14 cellular contexts compared by ENCODE assay signal in the genomic region with DNA sequence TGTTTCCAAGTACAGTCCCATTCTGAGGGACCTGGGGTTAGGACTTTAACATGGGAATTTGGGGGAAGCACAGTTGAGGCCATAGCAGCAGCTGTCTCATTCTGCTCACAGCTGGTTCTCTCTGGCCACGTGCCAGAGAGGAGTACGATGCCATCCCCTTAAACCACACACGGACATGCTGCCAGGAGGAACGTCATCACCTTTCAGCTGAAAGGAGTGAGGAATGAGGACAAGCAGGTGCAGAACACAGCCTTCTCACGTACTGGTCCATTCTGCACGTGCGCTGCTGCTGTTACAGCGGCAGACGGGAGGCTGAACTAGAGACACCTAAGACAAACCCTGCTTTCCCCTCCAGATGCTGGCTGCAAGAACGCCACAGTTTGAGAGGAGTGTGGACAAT. TPM values are rescaled to one million over a fixed set of nuclear protein-coding genes. Genes with fewer than 3 reads are reported as not detected.
DNase-seq lines count a peak whose midpoint lies in the region; ATAC-seq and TF ChIP-seq lines count a peak whose summit lies in the region.
"Had no signal": no experiment of that assay in that cellular context is flagged by ENCODE, and none has a peak within 500 bp of the region (broad histone marks: within the 10 kb centered on the region; RNA-seq: fewer than 3 reads in every experiment).

No MANE protein-coding gene starts in this region.

- H3K27ac ChIP-seq in PC-3 (ENCODE audit: low read length), result peak overlapping the region; percentile 58

- H3K36me3 ChIP-seq in PC-3 (ENCODE audit: low read depth, low read length), result peaks cover 25% of the 10 kb centered on the region

- POLR2A ChIA-PET in PC-3 (lab: Charles Lee; ENCODE audit: unreplicated experiment), result no interaction called here

- TF ChIP-seq CTCF in PC-3 (conservative IDR thresholded peaks at IDR 0.05; ENCODE audit: low read depth, low read length) (no peak), neural crest cell (conservative IDR thresholded peaks at IDR 0.05) (no peak), chondrocyte (IDR thresholded peaks at IDR 0.05) (no peak)

- H3K27me3 ChIP-seq in PC-3 (ENCODE audit: low read length), result no peaks in the 10 kb centered on the region

- in situ Hi-C loops in ACHN (cut with HindIII; ENCODE audit: low pct_ligation_motif_present, low pct_unique_long_range_greater_than_20kb, low sequenced_read_pairs), result loop anchor here (25.0 kb wide), 1 partner anchor 152 kb away; no protein-coding TSS in a partner anchor

- H3K36me3 Mint-ChIP-seq in neural crest cell (ENCODE audit: low read depth) (no peaks in the 10 kb centered on the region), chondrocyte (ENCODE audit: low read depth) (peaks cover 2% of the 10 kb centered on the region)

- no peak for ATAC-seq in PC-3

- H3F3A ChIP-seq in PC-3 (ENCODE audit: low read length, unreplicated experiment), result no peaks in the 10 kb centered on the region

- H4K20me1 ChIP-seq in PC-3 (ENCODE audit: low read length), result no peaks in the 10 kb centered on the region

- no peak overlapping the region for H3K4me3 ChIP-seq in PC-3 (ENCODE audit: low read length)

- peaks cover 29% of the 10 kb centered on the region for H3K4me1 ChIP-seq in PC-3 (ENCODE audit: insufficient read depth, low read length)

- peak overlapping the region; percentile 13 for H3K4me2 ChIP-seq in PC-3 (ENCODE audit: low read length)

- CTCF ChIA-PET in PC-3 (lab: Charles Lee), result no interaction called here

- no TSS peak for BruUV-seq in PC-3 (replicated peaks; lab: Mats Ljungman, UMichigan)

- no peak overlapping the region for H2AFZ ChIP-seq in PC-3 (ENCODE audit: low read length)

- no peaks in the 10 kb centered on the region for H3K9me2 ChIP-seq in PC-3 (replicated peaks; ENCODE audit: low read length)

- intact Hi-C loops in PC-3 (cut with micrococcal nuclease), result no loop called here

- H3K27me3 Mint-ChIP-seq in neural crest cell (ENCODE audit: low read depth) (no peaks in the 10 kb centered on the region), chondrocyte (ENCODE audit: low read depth) (no peaks in the 10 kb centered on the region)
- H3K27me3 Mint-ChIP-seq: stimulated activated naive CD8-positive, alpha-beta T cell treated with anti-CD3 and anti-CD28 coated beads, Interleukin-15, Interleukin-2, amounts not matched to agents 100 ng/mL and 50 ng/mL, for 24 hours had no signal

- peaks cover 60% of the 10 kb centered on the region for H3K79me2 ChIP-seq in PC-3 (ENCODE audit: low read length)

- no peak overlapping the region for H3K4me3 Mint-ChIP-seq in neural crest cell
- no peak overlapping the region for H3K4me3 Mint-ChIP-seq in chondrocyte (ENCODE audit: unreplicated experiment)
- H3K4me3 Mint-ChIP-seq: activated T-helper 1 cell treated with anti-CD3 and anti-CD28 coated beads, Interleukin-12 subunit alpha, Interleukin-12 subunit beta, Interleukin-2, Interleukin-4 antibody, amounts not matched to agents 30 ng/mL and 10 ng/mL and 1 ng/mL, durations not matched to agents 14 hours and 24 hours and 36 hours; CD14-positive monocyte; stimulated activated naive CD8-positive, alpha-beta T cell treated with anti-CD3 and anti-CD28 coated beads, Interleukin-15, Interleukin-2, amounts not matched to agents 100 ng/mL and 50 ng/mL, for 24 hours had no signal

- H3K4me1 Mint-ChIP-seq in neural crest cell (no peaks in the 10 kb centered on the region), chondrocyte (ENCODE audit: low read depth) (peaks cover 4% of the 10 kb centered on the region)

- H3K9ac ChIP-seq in PC-3 (ENCODE audit: low read length), result no peak overlapping the region

- DNase-seq in Daoy (ENCODE audit: low read depth) (peak; percentile 51), NCI-H187 treated with DMSO at 0.1 percent for 48 hours (lab: John Stamatoyannopoulos, UW) (peak; percentile 82), PC-3 (no peak), neural crest cell (ENCODE audit: low read depth, low spot score) (no peak), ACHN (no peak), NCI-H82 (lab: John Stamatoyannopoulos, UW) (no peak), chondrocyte (ENCODE audit: low spot score) (no peak)
- DNase-seq in activated CD4-positive, CD25-positive, alpha-beta regulatory T cell treated with anti-CD3 and anti-CD28 coated beads, Interleukin-2, amount 50 U/mL, for 72 hours, result no peak
- DNase-seq: activated CD4-positive, alpha-beta T cell treated with anti-CD3 and anti-CD28 coated beads, Interleukin-2, amount 50 U/mL, for 4 hours; dermis blood vessel endothelial cell; T-helper 9 cell had no signal

- no peaks in the 10 kb centered on the region for H3K9me3 Mint-ChIP-seq in neural crest cell
- no peaks in the 10 kb centered on the region for H3K9me3 Mint-ChIP-seq in chondrocyte (ENCODE audit: low read depth)
- H3K9me3 Mint-ChIP-seq: activated T-helper 1 cell treated with anti-CD3 and anti-CD28 coated beads, Interleukin-12 subunit alpha, Interleukin-12 subunit beta, Interleukin-2, Interleukin-4 antibody, amounts not matched to agents 30 ng/mL and 10 ng/mL and 1 ng/mL, durations not matched to agents 14 hours and 24 hours and 36 hours; stimulated activated naive CD8-positive, alpha-beta T cell treated with anti-CD3 and anti-CD28 coated beads, Interleukin-15, Interleukin-2, amounts not matched to agents 100 ng/mL and 50 ng/mL, for 24 hours had no signal

- peak overlapping the region; percentile 12 for H3K27ac Mint-ChIP-seq in neural crest cell (ENCODE audit: unreplicated experiment)
- no peak overlapping the region for H3K27ac Mint-ChIP-seq in chondrocyte (ENCODE audit: unreplicated experiment)
- H3K27ac Mint-ChIP-seq: activated T-helper 1 cell treated with anti-CD3 and anti-CD28 coated beads, Interleukin-12 subunit alpha, Interleukin-12 subunit beta, Interleukin-2, Interleukin-4 antibody, amounts not matched to agents 30 ng/mL and 10 ng/mL and 1 ng/mL, durations not matched to agents 14 hours and 24 hours and 36 hours; stimulated activated naive CD8-positive, alpha-beta T cell treated with anti-CD3 and anti-CD28 coated beads, Interleukin-15, Interleukin-2, amounts not matched to agents 100 ng/mL and 50 ng/mL, for 24 hours had no signal

- H3K9me3 ChIP-seq in PC-3 (ENCODE audit: low read length), result no peaks in the 10 kb centered on the region

RNA-seq across cellular contexts. Expression of gene ODC1, which starts 33.5 kb away (rescaled TPM):
- total RNA-seq in Daoy (2014; rRNA removed; shearing (Covaris generic)), result 441 and 460 TPM in 2 replicates
- total RNA-seq in PC-3 (2014; rRNA removed), result 712 and 714 TPM in 2 replicates
- 279 and 290 TPM in 2 replicates for total RNA-seq in neural crest cell
- total RNA-seq in chondrocyte, result 44.4 to 65.3 TPM (median 61.6 TPM) in 3 replicates

Comparison
In these comparisons a context has a peak if more than half of its experiments do, and no peak if none do; other contexts are left out.
1. DNase-seq: peak in Daoy (single experiment) and NCI-H187 treated with DMSO at 0.1 percent for 48 hours (single experiment); none in PC-3 (single experiment), neural crest cell (single experiment), activated CD4-positive, CD25-positive, alpha-beta regulatory T cell treated with anti-CD3 and anti-CD28 coated beads, Interleukin-2, amount 50 U/mL, for 72 hours (single experiment), ACHN (single experiment), NCI-H82 (single experiment) and chondrocyte (single experiment).